ENCODE assay signal across 8 cellular contexts in the genomic region with DNA sequence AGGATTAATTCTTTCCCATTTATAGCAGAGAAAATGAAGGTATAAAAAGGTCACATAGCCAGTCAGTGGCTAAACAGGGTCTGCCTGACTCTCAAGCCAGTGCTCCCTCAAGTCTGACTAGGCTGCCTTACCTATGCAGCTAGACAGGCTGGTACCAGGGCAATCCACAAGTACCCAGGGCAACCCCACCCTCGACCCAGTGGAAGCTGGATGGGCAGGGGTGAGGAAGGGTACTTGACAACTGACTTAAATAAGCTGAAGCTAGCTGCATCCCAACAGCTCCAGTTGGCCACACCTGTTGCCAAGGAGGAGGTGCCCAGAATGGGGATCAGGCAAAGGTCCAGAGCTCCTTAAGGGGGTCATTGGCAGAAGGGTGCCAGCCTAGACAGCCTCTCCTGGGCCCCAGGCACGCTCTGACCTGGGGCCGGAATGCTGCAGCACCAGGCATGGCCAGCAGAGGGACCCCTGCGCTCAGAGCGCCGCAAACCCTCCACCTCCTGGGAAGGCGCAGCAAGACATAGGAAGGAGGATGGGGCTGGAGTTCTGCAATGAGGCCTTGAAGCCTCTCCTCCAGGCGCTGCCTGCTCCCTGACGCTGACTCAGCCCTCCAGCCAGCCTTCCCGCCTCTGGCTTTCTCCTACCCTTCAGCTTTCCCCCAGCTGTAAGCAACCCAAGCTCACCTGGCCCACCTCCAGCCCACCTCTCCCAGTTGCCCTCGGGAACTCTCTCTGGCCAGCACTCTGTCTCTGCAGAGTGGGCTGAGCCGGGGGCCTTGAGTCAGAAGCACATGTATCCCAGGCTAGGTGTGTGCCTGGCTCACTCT. TPM values are rescaled to one million over a fixed set of nuclear protein-coding genes. Genes with fewer than 3 reads are reported as not detected.
DNase-seq lines count a peak whose midpoint lies in the region; ATAC-seq, FAIRE-seq and TF ChIP-seq lines count a peak whose summit lies in the region.

No MANE protein-coding gene starts in this region.

- H3K18ac ChIP-seq in mesenchymal stem cell (ENCODE audit: low read depth in 1 of 2, low read length in 2 of 2): no peak overlapping the region

- H2BK5ac ChIP-seq in mesenchymal stem cell (ENCODE audit: low read depth, low read length, poor library complexity, severe bottlenecking): no peak overlapping the region

- intact Hi-C loops in CD14-positive monocyte (cut with micrococcal nuclease): no loop called here

- no peaks in the 10 kb centered on the region for H3K36me3 ChIP-seq in mesenchymal stem cell (ENCODE audit: control insufficient read depth in 1 of 2, insufficient read depth in 2 of 2, low read depth in 1 of 2, low read length in 2 of 2)

- no peak overlapping the region for H2BK12ac ChIP-seq in mesenchymal stem cell (ENCODE audit: low read length in 2 of 2)

- H2AFZ ChIP-seq in mesenchymal stem cell (ENCODE audit: low read depth, low read length): no peak overlapping the region

- 16% methylated on average over 12 of the region's 12 CpGs for WGBS in mesenchymal stem cell

- H3K4me1 ChIP-seq in mesenchymal stem cell (ENCODE audit: control insufficient read depth, insufficient read depth, low read depth, low read length): peaks cover 8% of the 10 kb centered on the region

- no peak overlapping the region for H4K91ac ChIP-seq in mesenchymal stem cell (ENCODE audit: low read length)

- H3K9me3 Mint-ChIP-seq in CD14-positive monocyte: peaks cover 0 to 2% (median 0%) of the 10 kb centered on the region in 7 donors
- no peaks in the 10 kb centered on the region for H3K9me3 Mint-ChIP-seq in effector memory CD8-positive, alpha-beta T cell

- H3K4me1 Mint-ChIP-seq in CD14-positive monocyte: peaks cover 3% of the 10 kb centered on the region
- peaks cover 3% of the 10 kb centered on the region in 2 donors for H3K4me1 Mint-ChIP-seq in effector memory CD8-positive, alpha-beta T cell (ENCODE audit: low read depth in 2 of 2)

- no peak for DNase-seq in CD14-positive monocyte (ENCODE audit: low spot score)
- DNase-seq in H54 (ENCODE audit: insufficient read length, low spot score): peak; percentile 98
- DNase-seq in NCI-H748 treated with DMSO at 0.1 percent for 48 hours (lab: John Stamatoyannopoulos, UW): peak; percentile 21
- DNase-seq in activated CD8-positive, alpha-beta memory T cell treated with anti-CD3 and anti-CD28 coated beads for 24 hours: peak; percentile 90
- peak; percentile 56 to 68 (median 66) for DNase-seq in effector memory CD8-positive, alpha-beta T cell
- peak; percentile 90 for DNase-seq in mesenchymal stem cell
- peak; percentile 58 for DNase-seq in stimulated activated CD8-positive, alpha-beta memory T cell treated with anti-CD3 and anti-CD28 coated beads, Interleukin-15, amount 100 ng/mL, for 24 hours (ENCODE audit: low read depth)

- no peak overlapping the region for H3K27ac Mint-ChIP-seq in CD14-positive monocyte
- H3K27ac Mint-ChIP-seq in effector memory CD8-positive, alpha-beta T cell: no peak overlapping the region

- H2BK15ac ChIP-seq in mesenchymal stem cell (ENCODE audit: low read depth, poor library complexity, severe bottlenecking): no peak overlapping the region

- no peak overlapping the region for H3K4me3 ChIP-seq in mesenchymal stem cell (ENCODE audit: insufficient read depth in 1 of 2, low read depth in 1 of 2, low read length in 2 of 2)

- FAIRE-seq in H54 (lab: Jason Lieb, UNC): peak; percentile 60

- H3K27me3 Mint-ChIP-seq in CD14-positive monocyte (ENCODE audit: low read depth in 3 of 3): peaks cover 3 to 11% (median 9%) of the 10 kb centered on the region in 3 donors
- H3K27me3 Mint-ChIP-seq in effector memory CD8-positive, alpha-beta T cell: peaks cover 26 to 44% of the 10 kb centered on the region in 2 donors

- H2BK120ac ChIP-seq in mesenchymal stem cell (ENCODE audit: low read depth, low read length): no peak overlapping the region

- H3K23ac ChIP-seq in mesenchymal stem cell (ENCODE audit: low read length in 2 of 2): no peak overlapping the region

- peak overlapping the region; percentile 54 for H3K9ac ChIP-seq in mesenchymal stem cell (ENCODE audit: low read length)

- H3K14ac ChIP-seq in mesenchymal stem cell (ENCODE audit: low read length in 2 of 2): no peak overlapping the region

- peak overlapping the region; percentile 56 for H4K8ac ChIP-seq in mesenchymal stem cell (ENCODE audit: low read length)

- H3K27me3 ChIP-seq in mesenchymal stem cell (ENCODE audit: control insufficient read depth in 1 of 2, insufficient read depth in 1 of 2, low read length in 2 of 2): peaks cover 6 to 36% of the 10 kb centered on the region in 2 experiments

- no peak for TF ChIP-seq POLR2A in H54 (IDR thresholded peaks at IDR 0.05; ENCODE audit: low read depth, low read length)

- ATAC-seq in effector memory CD8-positive, alpha-beta T cell (replicated peaks): peak; percentile 87
- no peak for ATAC-seq in HG03025 (IDR thresholded peaks at IDR 0.05; ENCODE audit: low FRiP score, unreplicated experiment)

- H3K4me2 ChIP-seq in mesenchymal stem cell (ENCODE audit: low read length, poor library complexity, severe bottlenecking): no peak overlapping the region

- H3K4ac ChIP-seq in mesenchymal stem cell (ENCODE audit: low read depth in 1 of 2, low read length in 2 of 2): no peak overlapping the region

- H2AK5ac ChIP-seq in mesenchymal stem cell (ENCODE audit: low read length, severe bottlenecking): no peak overlapping the region

- no peaks in the 10 kb centered on the region for H3K9me3 ChIP-seq in mesenchymal stem cell (ENCODE audit: control insufficient read depth, low read length)

- H3K36me3 Mint-ChIP-seq in CD14-positive monocyte: no peaks in the 10 kb centered on the region
- no peaks in the 10 kb centered on the region for H3K36me3 Mint-ChIP-seq in effector memory CD8-positive, alpha-beta T cell (ENCODE audit: insufficient read depth)

- no peak overlapping the region for H3K27ac ChIP-seq in mesenchymal stem cell (ENCODE audit: low read length, poor library complexity, severe bottlenecking)

- H3K79me1 ChIP-seq in mesenchymal stem cell (replicated peaks; ENCODE audit: low read length, poor library complexity, severe bottlenecking): no peaks in the 10 kb centered on the region

- H3K4me3 Mint-ChIP-seq in CD14-positive monocyte: no peak overlapping the region
- H3K4me3 Mint-ChIP-seq in effector memory CD8-positive, alpha-beta T cell: no peak overlapping the region

- peak; percentile 98 for TF ChIP-seq CTCF in CD14-positive monocyte (IDR thresholded peaks at IDR 0.05)

RNA-seq across cellular contexts. Expression of gene MPP2, which starts 28.9 kb away (rescaled TPM):
- polyA plus RNA-seq in CD14-positive monocyte: not detected
- polyA plus RNA-seq in mesenchymal stem cell (2013, experiment 1 of 2): 0.59 TPM
- 0.59 TPM for polyA plus RNA-seq in mesenchymal stem cell (2013, experiment 2 of 2)

RNA-seq across cellular contexts. Expression of gene CD300LG, which starts 31.5 kb away (rescaled TPM):
- not detected for polyA plus RNA-seq in CD14-positive monocyte
- not detected for polyA plus RNA-seq in mesenchymal stem cell (2013, experiment 1 of 2)
- not detected for polyA plus RNA-seq in mesenchymal stem cell (2013, experiment 2 of 2)

RNA-seq across cellular contexts. Expression of gene MPP3, which starts 45.5 kb away (rescaled TPM):
- polyA plus RNA-seq in CD14-positive monocyte: not detected
- polyA plus RNA-seq in mesenchymal stem cell (2013, experiment 1 of 2): 3.1 TPM
- 3.2 TPM for polyA plus RNA-seq in mesenchymal stem cell (2013, experiment 2 of 2)
